1 cellular context compared by ENCODE assay signal in genomic region chr1:111449703-111450017, GRCh38.
TF ChIP-seq lines count a peak whose summit lies in the region.

No MANE protein-coding gene starts in this region.

TF ChIP-seq in K562, 482 proteins besides CTCF, POLR2A, EP300 and RAD21 (continued from another document and continues in another):
- TF ChIP-seq, protein P1, sequence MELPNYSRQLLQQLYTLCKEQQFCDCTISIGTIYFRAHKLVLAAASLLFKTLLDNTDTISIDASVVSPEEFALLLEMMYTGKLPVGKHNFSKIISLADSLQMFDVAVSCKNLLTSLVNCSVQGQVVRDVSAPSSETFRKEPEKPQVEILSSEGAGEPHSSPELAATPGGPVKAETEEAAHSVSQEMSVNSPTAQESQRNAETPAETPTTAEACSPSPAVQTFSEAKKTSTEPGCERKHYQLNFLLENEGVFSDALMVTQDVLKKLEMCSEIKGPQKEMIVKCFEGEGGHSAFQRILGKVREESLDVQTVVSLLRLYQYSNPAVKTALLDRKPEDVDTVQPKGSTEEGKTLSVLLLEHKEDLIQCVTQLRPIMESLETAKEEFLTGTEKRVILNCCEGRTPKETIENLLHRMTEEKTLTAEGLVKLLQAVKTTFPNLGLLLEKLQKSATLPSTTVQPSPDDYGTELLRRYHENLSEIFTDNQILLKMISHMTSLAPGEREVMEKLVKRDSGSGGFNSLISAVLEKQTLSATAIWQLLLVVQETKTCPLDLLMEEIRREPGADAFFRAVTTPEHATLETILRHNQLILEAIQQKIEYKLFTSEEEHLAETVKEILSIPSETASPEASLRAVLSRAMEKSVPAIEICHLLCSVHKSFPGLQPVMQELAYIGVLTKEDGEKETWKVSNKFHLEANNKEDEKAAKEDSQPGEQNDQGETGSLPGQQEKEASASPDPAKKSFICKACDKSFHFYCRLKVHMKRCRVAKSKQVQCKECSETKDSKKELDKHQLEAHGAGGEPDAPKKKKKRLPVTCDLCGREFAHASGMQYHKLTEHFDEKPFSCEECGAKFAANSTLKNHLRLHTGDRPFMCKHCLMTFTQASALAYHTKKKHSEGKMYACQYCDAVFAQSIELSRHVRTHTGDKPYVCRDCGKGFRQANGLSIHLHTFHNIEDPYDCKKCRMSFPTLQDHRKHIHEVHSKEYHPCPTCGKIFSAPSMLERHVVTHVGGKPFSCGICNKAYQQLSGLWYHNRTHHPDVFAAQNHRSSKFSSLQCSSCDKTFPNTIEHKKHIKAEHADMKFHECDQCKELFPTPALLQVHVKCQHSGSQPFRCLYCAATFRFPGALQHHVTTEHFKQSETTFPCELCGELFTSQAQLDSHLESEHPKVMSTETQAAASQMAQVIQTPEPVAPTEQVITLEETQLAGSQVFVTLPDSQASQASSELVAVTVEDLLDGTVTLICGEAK (IDR thresholded peaks at IDR 0.05) = 0 out of 2 replicates have a peak, but pooled peaks have one; percentile 51
- TF ChIP-seq, protein P1 (CRISPR knock-in tag; IDR thresholded peaks at IDR 0.05) = 0 out of 2 replicates have a peak, but pooled peaks have one; percentile 34
- no peak for TF ChIP-seq RBBP5 (IDR thresholded peaks at IDR 0.05; ENCODE audit: borderline replicate concordance, insufficient read depth, low read length, poor library complexity, severe bottlenecking)
- no peak for TF ChIP-seq ETV6 (IDR thresholded peaks at IDR 0.05; ENCODE audit: borderline replicate concordance in 1 of 2, low read depth in 2 of 2, low read length in 1 of 2)
- TF ChIP-seq ETV6 (CRISPR knock-in tag; IDR thresholded peaks at IDR 0.05; ENCODE audit: borderline replicate concordance) = peak; percentile 54; the same call in 1 of the 2 replicates
- TF ChIP-seq MIER1 (IDR thresholded peaks at IDR 0.05; ENCODE audit: low read depth) = peak; percentile 45
- no peak for TF ChIP-seq ZNF518B (CRISPR knock-in tag; IDR thresholded peaks at IDR 0.05)
- TF ChIP-seq, protein P2, sequence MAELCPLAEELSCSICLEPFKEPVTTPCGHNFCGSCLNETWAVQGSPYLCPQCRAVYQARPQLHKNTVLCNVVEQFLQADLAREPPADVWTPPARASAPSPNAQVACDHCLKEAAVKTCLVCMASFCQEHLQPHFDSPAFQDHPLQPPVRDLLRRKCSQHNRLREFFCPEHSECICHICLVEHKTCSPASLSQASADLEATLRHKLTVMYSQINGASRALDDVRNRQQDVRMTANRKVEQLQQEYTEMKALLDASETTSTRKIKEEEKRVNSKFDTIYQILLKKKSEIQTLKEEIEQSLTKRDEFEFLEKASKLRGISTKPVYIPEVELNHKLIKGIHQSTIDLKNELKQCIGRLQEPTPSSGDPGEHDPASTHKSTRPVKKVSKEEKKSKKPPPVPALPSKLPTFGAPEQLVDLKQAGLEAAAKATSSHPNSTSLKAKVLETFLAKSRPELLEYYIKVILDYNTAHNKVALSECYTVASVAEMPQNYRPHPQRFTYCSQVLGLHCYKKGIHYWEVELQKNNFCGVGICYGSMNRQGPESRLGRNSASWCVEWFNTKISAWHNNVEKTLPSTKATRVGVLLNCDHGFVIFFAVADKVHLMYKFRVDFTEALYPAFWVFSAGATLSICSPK (IDR thresholded peaks at IDR 0.05; ENCODE audit: borderline replicate concordance) = peak; percentile 49; the same call in 1 of the 2 replicates
- TF ChIP-seq TAF1 (IDR thresholded peaks at IDR 0.05; ENCODE audit: control insufficient read depth, extremely low read depth, insufficient read depth, low read length, severe bottlenecking) = no peak
- TF ChIP-seq IRF1 (CRISPR knock-in tag; IDR thresholded peaks at IDR 0.05; ENCODE audit: borderline replicate concordance) = peak; percentile 35; the same call in 1 of the 2 replicates
- TF ChIP-seq NFRKB (IDR thresholded peaks at IDR 0.05; ENCODE audit: low read depth) = peak; percentile 70; the same call in 1 of the 2 replicates
- 0 out of 2 replicates have a peak, but pooled peaks have one; percentile 13 for TF ChIP-seq PML (IDR thresholded peaks at IDR 0.05; ENCODE audit: low read length)
- 0 out of 2 replicates have a peak, but pooled peaks have one; percentile 48 for TF ChIP-seq HLTF (IDR thresholded peaks at IDR 0.05)
- peak; percentile 10; the same call in 1 of the 2 replicates for TF ChIP-seq ZFX (CRISPR knock-in tag; IDR thresholded peaks at IDR 0.05)
- 0 out of 2 replicates have a peak, but pooled peaks have one; percentile 33 for TF ChIP-seq ZNF12 (CRISPR knock-in tag; IDR thresholded peaks at IDR 0.05)
- TF ChIP-seq SIN3A (IDR thresholded peaks at IDR 0.05; ENCODE audit: borderline replicate concordance in 2 of 2, control insufficient read depth in 1 of 2, low read depth in 2 of 2, low read length in 2 of 2) = 0 out of 4 replicates have a peak, but pooled peaks of 1 of the 2 experiments have one; percentile 42
- TF ChIP-seq ZSCAN29 (IDR thresholded peaks at IDR 0.05) = no peak
- 0 out of 2 replicates have a peak, but pooled peaks have one; percentile 15 for TF ChIP-seq GTF2F1 (IDR thresholded peaks at IDR 0.05; ENCODE audit: low read depth, low read length)
- peak; percentile 69; the same call in 1 of the 2 replicates for TF ChIP-seq ZNF830 (CRISPR knock-in tag; IDR thresholded peaks at IDR 0.05)
- no peak for TF ChIP-seq LEF1 (IDR thresholded peaks at IDR 0.05)
- TF ChIP-seq, protein P3, sequence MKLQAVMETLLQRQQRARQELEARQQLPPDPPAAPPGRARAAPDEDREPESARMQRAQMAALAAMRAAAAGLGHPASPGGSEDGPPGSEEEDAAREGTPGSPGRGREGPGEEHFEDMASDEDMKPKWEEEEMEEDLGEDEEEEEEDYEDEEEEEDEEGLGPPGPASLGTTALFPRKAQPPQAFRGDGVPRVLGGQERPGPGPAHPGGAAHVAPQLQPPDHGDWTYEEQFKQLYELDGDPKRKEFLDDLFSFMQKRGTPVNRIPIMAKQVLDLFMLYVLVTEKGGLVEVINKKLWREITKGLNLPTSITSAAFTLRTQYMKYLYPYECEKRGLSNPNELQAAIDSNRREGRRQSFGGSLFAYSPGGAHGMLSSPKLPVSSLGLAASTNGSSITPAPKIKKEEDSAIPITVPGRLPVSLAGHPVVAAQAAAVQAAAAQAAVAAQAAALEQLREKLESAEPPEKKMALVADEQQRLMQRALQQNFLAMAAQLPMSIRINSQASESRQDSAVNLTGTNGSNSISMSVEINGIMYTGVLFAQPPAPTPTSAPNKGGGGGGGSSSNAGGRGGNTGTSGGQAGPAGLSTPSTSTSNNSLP (IDR thresholded peaks at IDR 0.05; ENCODE audit: borderline replicate concordance, low read depth, low read length) = no peak
- TF ChIP-seq, protein P4, sequence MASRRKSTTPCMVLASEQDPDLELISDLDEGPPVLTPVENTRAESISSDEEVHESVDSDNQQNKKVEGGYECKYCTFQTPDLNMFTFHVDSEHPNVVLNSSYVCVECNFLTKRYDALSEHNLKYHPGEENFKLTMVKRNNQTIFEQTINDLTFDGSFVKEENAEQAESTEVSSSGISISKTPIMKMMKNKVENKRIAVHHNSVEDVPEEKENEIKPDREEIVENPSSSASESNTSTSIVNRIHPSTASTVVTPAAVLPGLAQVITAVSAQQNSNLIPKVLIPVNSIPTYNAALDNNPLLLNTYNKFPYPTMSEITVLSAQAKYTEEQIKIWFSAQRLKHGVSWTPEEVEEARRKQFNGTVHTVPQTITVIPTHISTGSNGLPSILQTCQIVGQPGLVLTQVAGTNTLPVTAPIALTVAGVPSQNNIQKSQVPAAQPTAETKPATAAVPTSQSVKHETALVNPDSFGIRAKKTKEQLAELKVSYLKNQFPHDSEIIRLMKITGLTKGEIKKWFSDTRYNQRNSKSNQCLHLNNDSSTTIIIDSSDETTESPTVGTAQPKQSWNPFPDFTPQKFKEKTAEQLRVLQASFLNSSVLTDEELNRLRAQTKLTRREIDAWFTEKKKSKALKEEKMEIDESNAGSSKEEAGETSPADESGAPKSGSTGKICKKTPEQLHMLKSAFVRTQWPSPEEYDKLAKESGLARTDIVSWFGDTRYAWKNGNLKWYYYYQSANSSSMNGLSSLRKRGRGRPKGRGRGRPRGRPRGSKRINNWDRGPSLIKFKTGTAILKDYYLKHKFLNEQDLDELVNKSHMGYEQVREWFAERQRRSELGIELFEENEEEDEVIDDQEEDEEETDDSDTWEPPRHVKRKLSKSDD (conservative IDR thresholded peaks at IDR 0.05; ENCODE audit: low read length) = no peak
- no peak for TF ChIP-seq MEF2D (tag; conservative IDR thresholded peaks at IDR 0.05; ENCODE audit: low read depth)
- TF ChIP-seq, protein P5, sequence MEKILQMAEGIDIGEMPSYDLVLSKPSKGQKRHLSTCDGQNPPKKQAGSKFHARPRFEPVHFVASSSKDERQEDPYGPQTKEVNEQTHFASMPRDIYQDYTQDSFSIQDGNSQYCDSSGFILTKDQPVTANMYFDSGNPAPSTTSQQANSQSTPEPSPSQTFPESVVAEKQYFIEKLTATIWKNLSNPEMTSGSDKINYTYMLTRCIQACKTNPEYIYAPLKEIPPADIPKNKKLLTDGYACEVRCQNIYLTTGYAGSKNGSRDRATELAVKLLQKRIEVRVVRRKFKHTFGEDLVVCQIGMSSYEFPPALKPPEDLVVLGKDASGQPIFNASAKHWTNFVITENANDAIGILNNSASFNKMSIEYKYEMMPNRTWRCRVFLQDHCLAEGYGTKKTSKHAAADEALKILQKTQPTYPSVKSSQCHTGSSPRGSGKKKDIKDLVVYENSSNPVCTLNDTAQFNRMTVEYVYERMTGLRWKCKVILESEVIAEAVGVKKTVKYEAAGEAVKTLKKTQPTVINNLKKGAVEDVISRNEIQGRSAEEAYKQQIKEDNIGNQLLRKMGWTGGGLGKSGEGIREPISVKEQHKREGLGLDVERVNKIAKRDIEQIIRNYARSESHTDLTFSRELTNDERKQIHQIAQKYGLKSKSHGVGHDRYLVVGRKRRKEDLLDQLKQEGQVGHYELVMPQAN (IDR thresholded peaks at IDR 0.05; ENCODE audit: borderline replicate concordance) = 0 out of 2 replicates have a peak, but pooled peaks have one; percentile 9
- 0 out of 2 replicates have a peak, but pooled peaks have one; percentile 14 for TF ChIP-seq SMARCA5 (IDR thresholded peaks at IDR 0.05)
- TF ChIP-seq ZKSCAN8 (CRISPR knock-in tag; IDR thresholded peaks at IDR 0.05) = no peak
- TF ChIP-seq ATF1 (CRISPR knock-in tag; IDR thresholded peaks at IDR 0.05) = no peak
- TF ChIP-seq ATF1 (tag; IDR thresholded peaks at IDR 0.05) = peak; percentile 38; the same call in 1 of the 2 replicates
- TF ChIP-seq, protein P6, sequence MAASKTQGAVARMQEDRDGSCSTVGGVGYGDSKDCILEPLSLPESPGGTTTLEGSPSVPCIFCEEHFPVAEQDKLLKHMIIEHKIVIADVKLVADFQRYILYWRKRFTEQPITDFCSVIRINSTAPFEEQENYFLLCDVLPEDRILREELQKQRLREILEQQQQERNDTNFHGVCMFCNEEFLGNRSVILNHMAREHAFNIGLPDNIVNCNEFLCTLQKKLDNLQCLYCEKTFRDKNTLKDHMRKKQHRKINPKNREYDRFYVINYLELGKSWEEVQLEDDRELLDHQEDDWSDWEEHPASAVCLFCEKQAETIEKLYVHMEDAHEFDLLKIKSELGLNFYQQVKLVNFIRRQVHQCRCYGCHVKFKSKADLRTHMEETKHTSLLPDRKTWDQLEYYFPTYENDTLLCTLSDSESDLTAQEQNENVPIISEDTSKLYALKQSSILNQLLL (CRISPR knock-in tag; IDR thresholded peaks at IDR 0.05; ENCODE audit: borderline replicate concordance) = no peak
- 0 out of 2 replicates have a peak, but pooled peaks have one; percentile 21 for TF ChIP-seq BCOR (IDR thresholded peaks at IDR 0.05)
- no peak for TF ChIP-seq POLR3A (IDR thresholded peaks at IDR 0.05; ENCODE audit: borderline replicate concordance, extremely low read depth, insufficient read depth, insufficient read length)
